1 cellular context compared by ENCODE assay signal in genomic region chr1:23980006-23980724, GRCh38.
TF ChIP-seq lines count a peak whose summit lies in the region.

SRSF10 (minus strand) TSS chr1:23980327; CDS start chr1:23980255, 72 bp downstream.

TF ChIP-seq in HepG2, 621 proteins besides CTCF, POLR2A, EP300 and RAD21 (continued from another document and continues in another):
- 0 out of 2 replicates have a peak, but pooled peaks have one; percentile 49 for TF ChIP-seq SNAPC5 (CRISPR knock-in tag; IDR thresholded peaks at IDR 0.05; ENCODE audit: borderline replicate concordance)
- peak; percentile 71 for TF ChIP-seq CBFB (CRISPR knock-in tag; IDR thresholded peaks at IDR 0.05)
- TF ChIP-seq TMF1 (CRISPR knock-in tag; IDR thresholded peaks at IDR 0.05; ENCODE audit: low read depth): 0 out of 2 replicates have a peak, but pooled peaks have one; percentile 33
- TF ChIP-seq JDP2 (CRISPR knock-in tag; IDR thresholded peaks at IDR 0.05; ENCODE audit: borderline replicate concordance): no peak
- 0 out of 2 replicates have a peak, but pooled peaks have one; percentile 71 for TF ChIP-seq ZNF251 (CRISPR knock-in tag; IDR thresholded peaks at IDR 0.05)
- 0 out of 2 replicates have a peak, but pooled peaks have one; percentile 31 for TF ChIP-seq HNRNPUL1 (IDR thresholded peaks at IDR 0.05; ENCODE audit: low read depth, low read length)
- TF ChIP-seq ASH2L (IDR thresholded peaks at IDR 0.05; ENCODE audit: insufficient read length, low read depth, low read length): peak; percentile 91
- TF ChIP-seq ZNF326 (CRISPR knock-in tag; IDR thresholded peaks at IDR 0.05; ENCODE audit: borderline replicate concordance): no peak
- no peak for TF ChIP-seq ZBTB37 (CRISPR knock-in tag; IDR thresholded peaks at IDR 0.05)
- peak; percentile 81; the same call in 1 of the 2 replicates for TF ChIP-seq KDM2A (CRISPR knock-in tag; IDR thresholded peaks at IDR 0.05; ENCODE audit: borderline replicate concordance, low read depth)
- TF ChIP-seq PTBP1 (IDR thresholded peaks at IDR 0.05; ENCODE audit: low read depth, low read length, poor library complexity, severe bottlenecking): no peak
- TF ChIP-seq MXI1 (IDR thresholded peaks at IDR 0.05; ENCODE audit: borderline replicate concordance, low read depth, low read length): peak; percentile 82; the same call in 1 of the 3 replicates
- 0 out of 2 replicates have a peak, but pooled peaks have one; percentile 61 for TF ChIP-seq ATF6 (CRISPR knock-in tag; conservative IDR thresholded peaks at IDR 0.05)
- TF ChIP-seq KDM1A (CRISPR knock-in tag; IDR thresholded peaks at IDR 0.05): no peak
- TF ChIP-seq TRIM22 (IDR thresholded peaks at IDR 0.05): no peak
- peak; percentile 79; the same call in 1 of the 2 replicates for TF ChIP-seq ZNF430 (CRISPR knock-in tag; IDR thresholded peaks at IDR 0.05)
- peak; percentile 90; the same call in 1 of the 2 replicates for TF ChIP-seq ZNF607 (CRISPR knock-in tag; IDR thresholded peaks at IDR 0.05; ENCODE audit: borderline replicate concordance)
- no peak for TF ChIP-seq CREB3 (CRISPR knock-in tag; IDR thresholded peaks at IDR 0.05)
- TF ChIP-seq ZBTB14 (CRISPR knock-in tag; IDR thresholded peaks at IDR 0.05): no peak
- no peak for TF ChIP-seq HMG20B (CRISPR knock-in tag; conservative IDR thresholded peaks at IDR 0.05)
- peak; percentile 89 for TF ChIP-seq KDM5B (CRISPR knock-in tag; IDR thresholded peaks at IDR 0.05; ENCODE audit: borderline replicate concordance)
- TF ChIP-seq ZNF670 (CRISPR knock-in tag; IDR thresholded peaks at IDR 0.05; ENCODE audit: borderline replicate concordance): peak; percentile 52; the same call in 1 of the 2 replicates
- TF ChIP-seq ELF1 (CRISPR knock-in tag; IDR thresholded peaks at IDR 0.05): peak; percentile 75
- TF ChIP-seq STAT5B (CRISPR knock-in tag; IDR thresholded peaks at IDR 0.05): no peak
- TF ChIP-seq ZNF562 (CRISPR knock-in tag; IDR thresholded peaks at IDR 0.05; ENCODE audit: borderline replicate concordance): no peak
- TF ChIP-seq ZNF354B (CRISPR knock-in tag; IDR thresholded peaks at IDR 0.05): no peak
- no peak for TF ChIP-seq ZNF512B (CRISPR knock-in tag; IDR thresholded peaks at IDR 0.05; ENCODE audit: borderline replicate concordance)
- TF ChIP-seq MATR3 (CRISPR knock-in tag; IDR thresholded peaks at IDR 0.05): no peak
- TF ChIP-seq MTERF4 (CRISPR knock-in tag; IDR thresholded peaks at IDR 0.05): peak; percentile 97
- TF ChIP-seq ZNF446 (CRISPR knock-in tag; IDR thresholded peaks at IDR 0.05): peak; percentile 83; the same call in 1 of the 2 replicates
- TF ChIP-seq ZBTB38 (CRISPR knock-in tag; IDR thresholded peaks at IDR 0.05): peak; percentile 79; the same call in 1 of the 2 replicates
- TF ChIP-seq NFIB (CRISPR knock-in tag; IDR thresholded peaks at IDR 0.05; ENCODE audit: borderline replicate concordance): no peak
- TF ChIP-seq ZNF282 (IDR thresholded peaks at IDR 0.05; ENCODE audit: partially characterized antibody): no peak
- TF ChIP-seq MAZ (IDR thresholded peaks at IDR 0.05; ENCODE audit: borderline replicate concordance, low read depth, low read length): peak; percentile 45
- TF ChIP-seq MAZ (CRISPR knock-in tag; IDR thresholded peaks at IDR 0.05; ENCODE audit: low read depth): peak; percentile 91
- no peak for TF ChIP-seq THAP7 (CRISPR knock-in tag; IDR thresholded peaks at IDR 0.05)
- 0 out of 2 replicates have a peak, but pooled peaks have one; percentile 27 for TF ChIP-seq ZNF256 (CRISPR knock-in tag; conservative IDR thresholded peaks at IDR 0.05)
- no peak for TF ChIP-seq CERS6 (CRISPR knock-in tag; IDR thresholded peaks at IDR 0.05)
- TF ChIP-seq TFDP1 (CRISPR knock-in tag; IDR thresholded peaks at IDR 0.05; ENCODE audit: borderline replicate concordance): peak; percentile 98
- peak; percentile 52; the same call in 1 of the 2 replicates for TF ChIP-seq KLF15 (CRISPR knock-in tag; IDR thresholded peaks at IDR 0.05; ENCODE audit: borderline replicate concordance)
- peak; percentile 92; the same call in 1 of the 2 replicates for TF ChIP-seq ZNF235 (CRISPR knock-in tag; IDR thresholded peaks at IDR 0.05; ENCODE audit: borderline replicate concordance)
- TF ChIP-seq ZNF570 (CRISPR knock-in tag; IDR thresholded peaks at IDR 0.05; ENCODE audit: borderline replicate concordance): peak; percentile 55
- TF ChIP-seq MLLT10 (CRISPR knock-in tag; IDR thresholded peaks at IDR 0.05): no peak
- peak; percentile 96; the same call in 1 of the 2 replicates for TF ChIP-seq NFKB2 (CRISPR knock-in tag; IDR thresholded peaks at IDR 0.05; ENCODE audit: borderline replicate concordance)
- TF ChIP-seq CEBPB (IDR thresholded peaks at IDR 0.05; ENCODE audit: borderline replicate concordance, low read depth, low read length): no peak
- TF ChIP-seq ZFP41 (CRISPR knock-in tag; IDR thresholded peaks at IDR 0.05; ENCODE audit: borderline replicate concordance): 0 out of 2 replicates have a peak, but pooled peaks have one; percentile 43
- peak; percentile 80 for TF ChIP-seq GMEB1 (CRISPR knock-in tag; IDR thresholded peaks at IDR 0.05; ENCODE audit: borderline replicate concordance)
- no peak for TF ChIP-seq ZNF10 (CRISPR knock-in tag; IDR thresholded peaks at IDR 0.05; ENCODE audit: borderline replicate concordance, low read depth)
- 0 out of 2 replicates have a peak, but pooled peaks have one; percentile 40 for TF ChIP-seq ZNF264 (CRISPR knock-in tag; IDR thresholded peaks at IDR 0.05)
- peak; percentile 83; the same call in 1 of the 2 replicates for TF ChIP-seq ZNF777 (CRISPR knock-in tag; IDR thresholded peaks at IDR 0.05)
- TF ChIP-seq CREB1 (IDR thresholded peaks at IDR 0.05): peak; percentile 62
- TF ChIP-seq CREB1 (CRISPR knock-in tag; IDR thresholded peaks at IDR 0.05): peak; percentile 80; the same call in 1 of the 2 replicates
